In genomic region chr1:15100369-15101111, GRCh38 we compare ENCODE assay signal across 8 cellular contexts. TPM values are rescaled to one million over a fixed set of nuclear protein-coding genes. Genes with fewer than 3 reads are reported as not detected.
DNase-seq lines count a peak whose midpoint lies in the region; ATAC-seq lines count a peak whose summit lies in the region.

No MANE protein-coding gene starts in this region.

- H4K5ac ChIP-seq in mesendoderm (ENCODE audit: low read length): no peak overlapping the region

- no CpG with 5 or more reads among the region's 23 CpGs for WGBS in mesendoderm (ENCODE audit: extremely low coverage, insufficient coverage, low lambda C conversion rate)

- H3K79me1 ChIP-seq in mesendoderm (ENCODE audit: low read length): no peaks in the 10 kb centered on the region

- peak; percentile 17 to 30 for DNase-seq in activated CD4-positive, alpha-beta T cell treated with anti-CD3 and anti-CD28 coated beads for 24 hours (ENCODE audit: low read depth in 2 of 2)
- no peak for DNase-seq in activated CD4-positive, alpha-beta T cell treated with anti-CD3 and anti-CD28 coated beads for 1 hour
- DNase-seq in NCI-H1694 treated with DMSO at 0.1 percent for 48 hours (lab: John Stamatoyannopoulos, UW): peak; percentile 12
- peak; percentile 70 for DNase-seq in activated CD4-positive, alpha-beta T cell treated with anti-CD3 and anti-CD28 coated beads for 48 hours
- peak; percentile 73 for DNase-seq in dermis blood vessel endothelial cell
- DNase-seq in mesendoderm: peak; percentile 65
- DNase-seq in stimulated activated effector memory CD8-positive, alpha-beta T cell treated with anti-CD3 and anti-CD28 coated beads, Interleukin-12 subunit alpha, Interleukin-12 subunit beta, amount 100 ng/mL, for 72 hours (ENCODE audit: low spot score in 2 of 2): peak; percentile 46 to 72

- H3K4me1 ChIP-seq in mesendoderm (ENCODE audit: control insufficient read depth, low read depth, low read length): no peaks in the 10 kb centered on the region

- no peak overlapping the region for H4K8ac ChIP-seq in mesendoderm (ENCODE audit: low read depth, low read length)

- H2BK120ac ChIP-seq in mesendoderm (ENCODE audit: low read depth, low read length): no peak overlapping the region

- H3K27ac Mint-ChIP-seq in stimulated activated effector memory CD8-positive, alpha-beta T cell treated with anti-CD3 and anti-CD28 coated beads, Interleukin-12 subunit alpha, Interleukin-12 subunit beta, amount 100 ng/mL, for 72 hours: no peak overlapping the region

- H3K56ac ChIP-seq in mesendoderm (ENCODE audit: low read length): no peak overlapping the region

- no peaks in the 10 kb centered on the region for H3K36me3 ChIP-seq in mesendoderm (ENCODE audit: control insufficient read depth, insufficient read depth, low read length)

- no peaks in the 10 kb centered on the region for H3K9me3 Mint-ChIP-seq in stimulated activated effector memory CD8-positive, alpha-beta T cell treated with anti-CD3 and anti-CD28 coated beads, Interleukin-12 subunit alpha, Interleukin-12 subunit beta, amount 100 ng/mL, for 72 hours

- H3K4me3 Mint-ChIP-seq in stimulated activated effector memory CD8-positive, alpha-beta T cell treated with anti-CD3 and anti-CD28 coated beads, Interleukin-12 subunit alpha, Interleukin-12 subunit beta, amount 100 ng/mL, for 72 hours: no peak overlapping the region

- no peak overlapping the region for H3K4me2 ChIP-seq in mesendoderm (ENCODE audit: low read length)

- no peak overlapping the region for H3K9ac ChIP-seq in mesendoderm (ENCODE audit: low read length)

- no peak overlapping the region for H2BK15ac ChIP-seq in mesendoderm (replicated peaks; ENCODE audit: low read depth)

- H3K4me3 ChIP-seq in mesendoderm (ENCODE audit: low read length): no peak overlapping the region

- no peak overlapping the region for H3K23ac ChIP-seq in mesendoderm (ENCODE audit: low read length)

- no peaks in the 10 kb centered on the region for H3K36me3 Mint-ChIP-seq in stimulated activated effector memory CD8-positive, alpha-beta T cell treated with anti-CD3 and anti-CD28 coated beads, Interleukin-12 subunit alpha, Interleukin-12 subunit beta, amount 100 ng/mL, for 72 hours

- no peaks in the 10 kb centered on the region for H3K79me2 ChIP-seq in mesendoderm (ENCODE audit: control insufficient read depth, insufficient read depth, low read length)

- H2BK5ac ChIP-seq in mesendoderm (ENCODE audit: low read length): no peak overlapping the region

- no peaks in the 10 kb centered on the region for H3K27me3 ChIP-seq in mesendoderm (ENCODE audit: insufficient read depth, low read length, poor library complexity)

- peaks cover 24% of the 10 kb centered on the region for H3K4me1 Mint-ChIP-seq in stimulated activated effector memory CD8-positive, alpha-beta T cell treated with anti-CD3 and anti-CD28 coated beads, Interleukin-12 subunit alpha, Interleukin-12 subunit beta, amount 100 ng/mL, for 72 hours

- H3K18ac ChIP-seq in mesendoderm (ENCODE audit: low read length): no peak overlapping the region

- ATAC-seq in stimulated activated effector memory CD8-positive, alpha-beta T cell treated with anti-CD3 and anti-CD28 coated beads, Interleukin-12 subunit alpha, Interleukin-12 subunit beta, amount 100 ng/mL, for 72 hours: peak; percentile 68
- ATAC-seq in HG02759 (IDR thresholded peaks at IDR 0.05; ENCODE audit: unreplicated experiment): no peak

- no peak overlapping the region for H2AK5ac ChIP-seq in mesendoderm (ENCODE audit: low read length)

- no peak overlapping the region for H3K27ac ChIP-seq in mesendoderm (ENCODE audit: low read depth, low read length)

- no peak overlapping the region for H3K4ac ChIP-seq in mesendoderm (ENCODE audit: low read depth, low read length)

RNA-seq across cellular contexts. Expression of gene TMEM51, which starts 53.0 kb away (rescaled TPM):
- 10.0 and 10.2 TPM in 2 replicates for total RNA-seq in dermis blood vessel endothelial cell
- 3.1 TPM for polyA plus RNA-seq in mesendoderm (2013, experiment 1 of 2)
- 3.1 TPM for polyA plus RNA-seq in mesendoderm (2013, experiment 2 of 2)
